ENCODE assay signal across 1 cellular context in the genomic region with DNA sequence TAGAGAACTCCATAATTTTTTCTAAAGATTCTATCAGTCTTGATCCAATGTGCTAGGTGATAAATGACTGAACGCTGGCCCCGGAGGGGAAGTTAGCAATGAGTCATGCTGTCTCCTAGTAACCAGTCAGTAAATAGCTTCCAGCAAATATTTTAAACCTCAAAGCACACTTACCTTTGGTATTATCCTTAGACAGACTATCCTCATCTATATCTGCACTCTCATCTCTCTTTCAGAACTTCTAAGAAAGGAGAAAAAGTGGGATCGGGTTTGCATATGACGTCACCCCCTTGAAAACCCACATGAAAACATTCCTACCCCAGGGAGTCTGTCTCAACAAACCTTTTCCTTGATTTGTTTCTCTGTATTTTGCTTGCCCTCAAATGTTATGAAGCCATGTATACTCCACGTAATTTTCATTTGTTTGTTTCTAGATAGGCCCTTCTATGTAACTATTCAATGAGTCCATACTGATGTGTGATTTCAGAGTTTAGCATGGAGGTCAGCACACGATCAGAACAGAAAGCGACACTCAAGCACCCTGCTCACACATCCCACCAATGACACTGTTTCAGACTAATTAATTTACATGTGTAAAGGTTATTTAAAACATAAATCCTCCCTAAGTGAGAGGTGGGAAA.
TF ChIP-seq lines count a peak whose summit lies in the region.

No MANE protein-coding gene starts in this region.

TF ChIP-seq in HepG2, 621 proteins besides CTCF, POLR2A, EP300 and RAD21 (continued from another document and continues in another):
- TF ChIP-seq NR2F6 (IDR thresholded peaks at IDR 0.05) (no peak; the same call in 1 of the 2 replicates), NR2F6 (CRISPR knock-in tag; IDR thresholded peaks at IDR 0.05) (peak; percentile 32; the same call in 1 of the 2 replicates), MLLT10 (CRISPR knock-in tag; IDR thresholded peaks at IDR 0.05) (no peak), ZFY (CRISPR knock-in tag; IDR thresholded peaks at IDR 0.05) (no peak), ZNF225 (CRISPR knock-in tag; IDR thresholded peaks at IDR 0.05) (no peak), ZMYM2 (CRISPR knock-in tag; IDR thresholded peaks at IDR 0.05) (no peak), ZNF253 (CRISPR knock-in tag; IDR thresholded peaks at IDR 0.05; ENCODE audit: borderline replicate concordance) (no peak), CREM (IDR thresholded peaks at IDR 0.05) (peak; percentile 88), CREM (CRISPR knock-in tag; IDR thresholded peaks at IDR 0.05) (no peak), FOXA1 (IDR thresholded peaks at IDR 0.05) (no peak), FOXA1 (CRISPR knock-in tag; IDR thresholded peaks at IDR 0.05) (0 out of 2 replicates have a peak, but pooled peaks have one; percentile 56), ZNF614 (CRISPR knock-in tag; IDR thresholded peaks at IDR 0.05; ENCODE audit: borderline replicate concordance) (peak; percentile 80), ZBTB7B (CRISPR knock-in tag; IDR thresholded peaks at IDR 0.05) (no peak), JUND (CRISPR knock-in tag; IDR thresholded peaks at IDR 0.05) (peak; percentile 78; the same call in 1 of the 2 replicates), JUNB (CRISPR knock-in tag; IDR thresholded peaks at IDR 0.05; ENCODE audit: borderline replicate concordance) (peak; percentile 74; the same call in 1 of the 2 replicates), FOXK1 (CRISPR knock-in tag; IDR thresholded peaks at IDR 0.05; ENCODE audit: borderline replicate concordance, low read depth) (peak; percentile 53; the same call in 1 of the 2 replicates), TBL1XR1 (IDR thresholded peaks at IDR 0.05; ENCODE audit: borderline replicate concordance, low read length, partially characterized antibody) (peak; percentile 46), ZBTB21 (CRISPR knock-in tag; IDR thresholded peaks at IDR 0.05) (peak; percentile 78; the same call in 1 of the 2 replicates), SIN3B (IDR thresholded peaks at IDR 0.05; ENCODE audit: low read length) (no peak), RARG (CRISPR knock-in tag; IDR thresholded peaks at IDR 0.05; ENCODE audit: low read depth) (no peak), ZBTB7A (CRISPR knock-in tag; IDR thresholded peaks at IDR 0.05) (no peak), SAP130 (CRISPR knock-in tag; IDR thresholded peaks at IDR 0.05; ENCODE audit: low read depth) (peak; percentile 60), ASH2L (IDR thresholded peaks at IDR 0.05; ENCODE audit: insufficient read length, low read depth, low read length) (peak; percentile 81), NFE2L2 (IDR thresholded peaks at IDR 0.05; ENCODE audit: low read length) (peak; percentile 27; the same call in 1 of the 2 replicates), ZNF761 (CRISPR knock-in tag; conservative IDR thresholded peaks at IDR 0.05) (0 out of 2 replicates have a peak, but pooled peaks have one; percentile 51), ZNF101 (CRISPR knock-in tag; IDR thresholded peaks at IDR 0.05; ENCODE audit: borderline replicate concordance, low read depth) (no peak), PHF5A (CRISPR knock-in tag; IDR thresholded peaks at IDR 0.05; ENCODE audit: low read depth, unreplicated experiment) (no peak), ZNF343 (CRISPR knock-in tag; IDR thresholded peaks at IDR 0.05) (0 out of 2 replicates have a peak, but pooled peaks have one; percentile 29), TCF7L2 (IDR thresholded peaks at IDR 0.05; ENCODE audit: low read depth, low read length) (no peak), NCOR1 (IDR thresholded peaks at IDR 0.05; ENCODE audit: borderline replicate concordance, low read length) (peak; percentile 49; the same call in 1 of the 2 replicates), HMG20B (CRISPR knock-in tag; conservative IDR thresholded peaks at IDR 0.05) (no peak), CHD4 (IDR thresholded peaks at IDR 0.05; ENCODE audit: borderline replicate concordance, low read length) (0 out of 2 replicates have a peak, but pooled peaks have one; percentile 28), NR1H2 (CRISPR knock-in tag; IDR thresholded peaks at IDR 0.05; ENCODE audit: borderline replicate concordance, low read depth) (no peak), TOE1 (CRISPR knock-in tag; IDR thresholded peaks at IDR 0.05) (no peak), FOXA3 (CRISPR knock-in tag; IDR thresholded peaks at IDR 0.05) (peak; percentile 87)
- TF ChIP-seq, protein P1, sequence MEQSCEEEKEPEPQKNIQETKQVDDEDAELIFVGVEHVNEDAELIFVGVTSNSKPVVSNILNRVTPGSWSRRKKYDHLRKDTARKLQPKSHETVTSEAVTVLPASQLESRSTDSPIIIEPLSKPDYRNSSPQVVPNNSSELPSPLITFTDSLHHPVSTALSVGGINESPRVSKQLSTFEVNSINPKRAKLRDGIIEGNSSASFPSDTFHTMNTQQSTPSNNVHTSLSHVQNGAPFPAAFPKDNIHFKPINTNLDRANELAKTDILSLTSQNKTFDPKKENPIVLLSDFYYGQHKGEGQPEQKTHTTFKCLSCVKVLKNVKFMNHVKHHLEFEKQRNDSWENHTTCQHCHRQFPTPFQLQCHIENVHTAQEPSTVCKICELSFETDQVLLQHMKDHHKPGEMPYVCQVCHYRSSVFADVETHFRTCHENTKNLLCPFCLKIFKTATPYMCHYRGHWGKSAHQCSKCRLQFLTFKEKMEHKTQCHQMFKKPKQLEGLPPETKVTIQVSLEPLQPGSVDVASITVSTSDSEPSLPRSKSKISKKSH (CRISPR knock-in tag; IDR thresholded peaks at IDR 0.05; ENCODE audit: borderline replicate concordance) = no peak
- TF ChIP-seq, protein P2, sequence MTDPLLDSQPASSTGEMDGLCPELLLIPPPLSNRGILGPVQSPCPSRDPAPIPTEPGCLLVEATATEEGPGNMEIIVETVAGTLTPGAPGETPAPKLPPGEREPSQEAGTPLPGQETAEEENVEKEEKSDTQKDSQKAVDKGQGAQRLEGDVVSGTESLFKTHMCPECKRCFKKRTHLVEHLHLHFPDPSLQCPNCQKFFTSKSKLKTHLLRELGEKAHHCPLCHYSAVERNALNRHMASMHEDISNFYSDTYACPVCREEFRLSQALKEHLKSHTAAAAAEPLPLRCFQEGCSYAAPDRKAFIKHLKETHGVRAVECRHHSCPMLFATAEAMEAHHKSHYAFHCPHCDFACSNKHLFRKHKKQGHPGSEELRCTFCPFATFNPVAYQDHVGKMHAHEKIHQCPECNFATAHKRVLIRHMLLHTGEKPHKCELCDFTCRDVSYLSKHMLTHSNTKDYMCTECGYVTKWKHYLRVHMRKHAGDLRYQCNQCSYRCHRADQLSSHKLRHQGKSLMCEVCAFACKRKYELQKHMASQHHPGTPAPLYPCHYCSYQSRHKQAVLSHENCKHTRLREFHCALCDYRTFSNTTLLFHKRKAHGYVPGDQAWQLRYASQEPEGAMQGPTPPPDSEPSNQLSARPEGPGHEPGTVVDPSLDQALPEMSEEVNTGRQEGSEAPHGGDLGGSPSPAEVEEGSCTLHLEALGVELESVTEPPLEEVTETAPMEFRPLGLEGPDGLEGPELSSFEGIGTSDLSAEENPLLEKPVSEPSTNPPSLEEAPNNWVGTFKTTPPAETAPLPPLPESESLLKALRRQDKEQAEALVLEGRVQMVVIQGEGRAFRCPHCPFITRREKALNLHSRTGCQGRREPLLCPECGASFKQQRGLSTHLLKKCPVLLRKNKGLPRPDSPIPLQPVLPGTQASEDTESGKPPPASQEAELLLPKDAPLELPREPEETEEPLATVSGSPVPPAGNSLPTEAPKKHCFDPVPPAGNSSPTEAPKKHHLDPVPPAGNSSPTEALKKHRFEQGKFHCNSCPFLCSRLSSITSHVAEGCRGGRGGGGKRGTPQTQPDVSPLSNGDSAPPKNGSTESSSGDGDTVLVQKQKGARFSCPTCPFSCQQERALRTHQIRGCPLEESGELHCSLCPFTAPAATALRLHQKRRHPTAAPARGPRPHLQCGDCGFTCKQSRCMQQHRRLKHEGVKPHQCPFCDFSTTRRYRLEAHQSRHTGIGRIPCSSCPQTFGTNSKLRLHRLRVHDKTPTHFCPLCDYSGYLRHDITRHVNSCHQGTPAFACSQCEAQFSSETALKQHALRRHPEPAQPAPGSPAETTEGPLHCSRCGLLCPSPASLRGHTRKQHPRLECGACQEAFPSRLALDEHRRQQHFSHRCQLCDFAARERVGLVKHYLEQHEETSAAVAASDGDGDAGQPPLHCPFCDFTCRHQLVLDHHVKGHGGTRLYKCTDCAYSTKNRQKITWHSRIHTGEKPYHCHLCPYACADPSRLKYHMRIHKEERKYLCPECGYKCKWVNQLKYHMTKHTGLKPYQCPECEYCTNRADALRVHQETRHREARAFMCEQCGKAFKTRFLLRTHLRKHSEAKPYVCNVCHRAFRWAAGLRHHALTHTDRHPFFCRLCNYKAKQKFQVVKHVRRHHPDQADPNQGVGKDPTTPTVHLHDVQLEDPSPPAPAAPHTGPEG (CRISPR knock-in tag; IDR thresholded peaks at IDR 0.05) = peak; percentile 35; the same call in 1 of the 2 replicates
- TF ChIP-seq, protein P3, sequence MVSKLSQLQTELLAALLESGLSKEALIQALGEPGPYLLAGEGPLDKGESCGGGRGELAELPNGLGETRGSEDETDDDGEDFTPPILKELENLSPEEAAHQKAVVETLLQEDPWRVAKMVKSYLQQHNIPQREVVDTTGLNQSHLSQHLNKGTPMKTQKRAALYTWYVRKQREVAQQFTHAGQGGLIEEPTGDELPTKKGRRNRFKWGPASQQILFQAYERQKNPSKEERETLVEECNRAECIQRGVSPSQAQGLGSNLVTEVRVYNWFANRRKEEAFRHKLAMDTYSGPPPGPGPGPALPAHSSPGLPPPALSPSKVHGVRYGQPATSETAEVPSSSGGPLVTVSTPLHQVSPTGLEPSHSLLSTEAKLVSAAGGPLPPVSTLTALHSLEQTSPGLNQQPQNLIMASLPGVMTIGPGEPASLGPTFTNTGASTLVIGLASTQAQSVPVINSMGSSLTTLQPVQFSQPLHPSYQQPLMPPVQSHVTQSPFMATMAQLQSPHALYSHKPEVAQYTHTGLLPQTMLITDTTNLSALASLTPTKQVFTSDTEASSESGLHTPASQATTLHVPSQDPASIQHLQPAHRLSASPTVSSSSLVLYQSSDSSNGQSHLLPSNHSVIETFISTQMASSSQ (IDR thresholded peaks at IDR 0.05; ENCODE audit: low read depth) = no peak
- TF ChIP-seq, protein P3 (CRISPR knock-in tag; IDR thresholded peaks at IDR 0.05; ENCODE audit: borderline replicate concordance) = peak; percentile 57; the same call in 1 of the 2 replicates
- TF ChIP-seq, protein P4, sequence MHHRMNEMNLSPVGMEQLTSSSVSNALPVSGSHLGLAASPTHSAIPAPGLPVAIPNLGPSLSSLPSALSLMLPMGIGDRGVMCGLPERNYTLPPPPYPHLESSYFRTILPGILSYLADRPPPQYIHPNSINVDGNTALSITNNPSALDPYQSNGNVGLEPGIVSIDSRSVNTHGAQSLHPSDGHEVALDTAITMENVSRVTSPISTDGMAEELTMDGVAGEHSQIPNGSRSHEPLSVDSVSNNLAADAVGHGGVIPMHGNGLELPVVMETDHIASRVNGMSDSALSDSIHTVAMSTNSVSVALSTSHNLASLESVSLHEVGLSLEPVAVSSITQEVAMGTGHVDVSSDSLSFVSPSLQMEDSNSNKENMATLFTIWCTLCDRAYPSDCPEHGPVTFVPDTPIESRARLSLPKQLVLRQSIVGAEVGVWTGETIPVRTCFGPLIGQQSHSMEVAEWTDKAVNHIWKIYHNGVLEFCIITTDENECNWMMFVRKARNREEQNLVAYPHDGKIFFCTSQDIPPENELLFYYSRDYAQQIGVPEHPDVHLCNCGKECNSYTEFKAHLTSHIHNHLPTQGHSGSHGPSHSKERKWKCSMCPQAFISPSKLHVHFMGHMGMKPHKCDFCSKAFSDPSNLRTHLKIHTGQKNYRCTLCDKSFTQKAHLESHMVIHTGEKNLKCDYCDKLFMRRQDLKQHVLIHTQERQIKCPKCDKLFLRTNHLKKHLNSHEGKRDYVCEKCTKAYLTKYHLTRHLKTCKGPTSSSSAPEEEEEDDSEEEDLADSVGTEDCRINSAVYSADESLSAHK (CRISPR knock-in tag; IDR thresholded peaks at IDR 0.05; ENCODE audit: borderline replicate concordance) = no peak
- TF ChIP-seq, protein P5, sequence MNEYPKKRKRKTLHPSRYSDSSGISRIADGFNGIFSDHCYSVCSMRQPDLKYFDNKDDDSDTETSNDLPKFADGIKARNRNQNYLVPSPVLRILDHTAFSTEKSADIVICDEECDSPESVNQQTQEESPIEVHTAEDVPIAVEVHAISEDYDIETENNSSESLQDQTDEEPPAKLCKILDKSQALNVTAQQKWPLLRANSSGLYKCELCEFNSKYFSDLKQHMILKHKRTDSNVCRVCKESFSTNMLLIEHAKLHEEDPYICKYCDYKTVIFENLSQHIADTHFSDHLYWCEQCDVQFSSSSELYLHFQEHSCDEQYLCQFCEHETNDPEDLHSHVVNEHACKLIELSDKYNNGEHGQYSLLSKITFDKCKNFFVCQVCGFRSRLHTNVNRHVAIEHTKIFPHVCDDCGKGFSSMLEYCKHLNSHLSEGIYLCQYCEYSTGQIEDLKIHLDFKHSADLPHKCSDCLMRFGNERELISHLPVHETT (CRISPR knock-in tag; conservative IDR thresholded peaks at IDR 0.05) = no peak
- TF ChIP-seq, protein P6, sequence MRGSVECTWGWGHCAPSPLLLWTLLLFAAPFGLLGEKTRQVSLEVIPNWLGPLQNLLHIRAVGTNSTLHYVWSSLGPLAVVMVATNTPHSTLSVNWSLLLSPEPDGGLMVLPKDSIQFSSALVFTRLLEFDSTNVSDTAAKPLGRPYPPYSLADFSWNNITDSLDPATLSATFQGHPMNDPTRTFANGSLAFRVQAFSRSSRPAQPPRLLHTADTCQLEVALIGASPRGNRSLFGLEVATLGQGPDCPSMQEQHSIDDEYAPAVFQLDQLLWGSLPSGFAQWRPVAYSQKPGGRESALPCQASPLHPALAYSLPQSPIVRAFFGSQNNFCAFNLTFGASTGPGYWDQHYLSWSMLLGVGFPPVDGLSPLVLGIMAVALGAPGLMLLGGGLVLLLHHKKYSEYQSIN (CRISPR knock-in tag; IDR thresholded peaks at IDR 0.05; ENCODE audit: borderline replicate concordance) = no peak
